10 cellular contexts compared by ENCODE assay signal in genomic region chr9:124122813-124123462, GRCh38.
A peak's percentile ranks its signal among the peaks of the same experiment; 100 is the strongest.
DNase-seq lines count a peak whose midpoint lies in the region; ATAC-seq and TF ChIP-seq lines count a peak whose summit lies in the region.
"Had no signal": no experiment of that assay in that cellular context is flagged by ENCODE, and none has a peak within 500 bp of the region (broad histone marks: within the 10 kb centered on the region; RNA-seq: fewer than 3 reads in every experiment).

No MANE protein-coding gene starts in this region.

- TF ChIP-seq CTCF in 22Rv1 (IDR thresholded peaks at IDR 0.05) (peak; percentile 19), GM06990 (IDR thresholded peaks at IDR 0.05; ENCODE audit: insufficient read depth, low read length, poor library complexity, severe bottlenecking) (peak; percentile 70), OCI-LY3 (IDR thresholded peaks at IDR 0.05; ENCODE audit: low read depth, low read length) (peak; percentile 72), fibroblast of mammary gland (conservative IDR thresholded peaks at IDR 0.05; ENCODE audit: control insufficient read depth, insufficient read depth, low read depth, low read length) (peak; percentile 71)

- H3K4me2 ChIP-seq in OCI-LY3 (ENCODE audit: low read length) = no peak overlapping the region

- ATAC-seq in HG03139 (IDR thresholded peaks at IDR 0.05; ENCODE audit: unreplicated experiment) (no peak), esophagus mucosa (no peak), HG03432 (IDR thresholded peaks at IDR 0.05; ENCODE audit: unreplicated experiment) (no peak)

- H4K20me1 ChIP-seq in OCI-LY3 (ENCODE audit: insufficient read depth, low read length) = no peaks in the 10 kb centered on the region

- no peaks in the 10 kb centered on the region for H3K9me3 ChIP-seq in OCI-LY3 (ENCODE audit: insufficient read depth, low read length)
- H3K9me3 ChIP-seq: testis had no signal

- H3K4me3 ChIP-seq in GM06990 (replicated peaks; ENCODE audit: low read depth, low read length) = no peak overlapping the region
- H3K4me3 ChIP-seq in OCI-LY3 (ENCODE audit: low read length) = no peak overlapping the region
- no peak overlapping the region for H3K4me3 ChIP-seq in fibroblast of mammary gland (ENCODE audit: control insufficient read depth, low read depth, low read length)
- H3K4me3 ChIP-seq: testis had no signal

- no peaks in the 10 kb centered on the region for H3K79me2 ChIP-seq in OCI-LY3 (ENCODE audit: low read length)

- H3K27me3 ChIP-seq in GM06990 (replicated peaks; ENCODE audit: control insufficient read depth, insufficient read depth, low read length) = no peaks in the 10 kb centered on the region
- H3K27me3 ChIP-seq in OCI-LY3 (ENCODE audit: low read depth, low read length) = peaks cover 5% of the 10 kb centered on the region; the same call in 1 of the 2 replicates
- H3K27me3 ChIP-seq: testis had no signal

- H3K27ac ChIP-seq in 22Rv1 (no peak overlapping the region), OCI-LY3 (ENCODE audit: low read length) (no peak overlapping the region)
- H3K27ac ChIP-seq: testis had no signal

- no peak overlapping the region for H3K9ac ChIP-seq in OCI-LY3 (ENCODE audit: low read length)

- DNase-seq in GM06990 (ENCODE audit: extremely low read depth, insufficient read length) (no peak), fibroblast of mammary gland (ENCODE audit: low read depth) (peak; percentile 78), C1 segment of cervical spinal cord (lab: John Stamatoyannopoulos, UW) (no peak)
- DNase-seq: left cardiac atrium, testis had no signal

- H3K4me1 ChIP-seq in OCI-LY3 (ENCODE audit: low read length) = peaks cover 15% of the 10 kb centered on the region; the same call in 1 of the 2 replicates
- H3K4me1 ChIP-seq: testis had no signal

- H3K36me3 ChIP-seq in GM06990 (ENCODE audit: control insufficient read depth, insufficient read depth, low read length) (no peaks in the 10 kb centered on the region), OCI-LY3 (replicated peaks; ENCODE audit: low read depth, low read length) (no peaks in the 10 kb centered on the region)

- no peak overlapping the region for H2AFZ ChIP-seq in OCI-LY3 (ENCODE audit: low read depth, low read length)

Comparison
In these comparisons a context has a peak if more than half of its experiments do, and no peak if none do; other contexts are left out.
1. CTCF ChIP-seq: peak in every context shown above with its lines; median percentile 72 in OCI-LY3; 71 in fibroblast of mammary gland; 70 in GM06990; 19 in 22Rv1.